ENCODE assay signal across 8 cellular contexts in genomic region chr9:99820330-99821186, GRCh38. TPM values are rescaled to one million over a fixed set of nuclear protein-coding genes. Genes with fewer than 3 reads are reported as not detected.
DNase-seq lines count a peak whose midpoint lies in the region; ATAC-seq and TF ChIP-seq lines count a peak whose summit lies in the region.

No MANE protein-coding gene starts in this region.

- H3K9me3 ChIP-seq in vagina: no peaks in the 10 kb centered on the region

- CTCF ChIA-PET in RWPE1 (lab: Yijun Ruan, JAX): interaction anchor here (0.6 to 0.9 kb wide), 2 partner anchors 159 to 207 kb away, joined by 3 read pairs; no protein-coding TSS in a partner anchor

- no peaks in the 10 kb centered on the region for H3K27me3 ChIP-seq in vagina

- no peaks in the 10 kb centered on the region for H3K36me3 Mint-ChIP-seq in activated naive CD8-positive, alpha-beta T cell treated with anti-CD3 and anti-CD28 coated beads, Interleukin-2, amount 10 ng/mL, durations not matched to agents 7 days and 5 days
- H3K36me3 Mint-ChIP-seq in glutamatergic neuron (ENCODE audit: unreplicated experiment): no peaks in the 10 kb centered on the region

- ATAC-seq in activated naive CD8-positive, alpha-beta T cell treated with anti-CD3 and anti-CD28 coated beads, Interleukin-2, amount 10 ng/mL, durations not matched to agents 7 days and 5 days (ENCODE audit: low read depth): no peak
- peak; percentile 29 for ATAC-seq in omental fat pad (ENCODE audit: low FRiP score)

- H3K27ac ChIP-seq in RWPE1 (peak overlapping the region; percentile 93), vagina (peak overlapping the region; percentile 99)

- H3K4me3 Mint-ChIP-seq in activated naive CD8-positive, alpha-beta T cell treated with anti-CD3 and anti-CD28 coated beads, Interleukin-2, amount 10 ng/mL, durations not matched to agents 7 days and 5 days: peak overlapping the region; percentile 94
- peak overlapping the region; percentile 97 for H3K4me3 Mint-ChIP-seq in glutamatergic neuron (ENCODE audit: unreplicated experiment)

- H3K36me3 ChIP-seq in vagina: no peaks in the 10 kb centered on the region

- peaks cover 19% of the 10 kb centered on the region for H3K27me3 Mint-ChIP-seq in activated naive CD8-positive, alpha-beta T cell treated with anti-CD3 and anti-CD28 coated beads, Interleukin-2, amount 10 ng/mL, durations not matched to agents 7 days and 5 days
- H3K27me3 Mint-ChIP-seq in glutamatergic neuron (ENCODE audit: unreplicated experiment): peaks cover 26% of the 10 kb centered on the region

- H3K4me1 ChIP-seq in vagina: peaks cover 41% of the 10 kb centered on the region

- TF ChIP-seq CTCF in HFF-Myc (IDR thresholded peaks at IDR 0.05; ENCODE audit: low read depth, low read length, missing control alignments) (no peak), RWPE1 (conservative IDR thresholded peaks at IDR 0.05; ENCODE audit: low read depth) (peak; percentile 19; the same call in 1 of the 2 replicates), glutamatergic neuron (IDR thresholded peaks at IDR 0.05; ENCODE audit: partially characterized antibody, unreplicated experiment) (no peak), omental fat pad (IDR thresholded peaks at IDR 0.05) (no peak), vagina (IDR thresholded peaks at IDR 0.05) (no peak)

- peak in 1 of 2 donors; percentile 10 for TF ChIP-seq POLR2A in vagina (IDR thresholded peaks at IDR 0.05)

- H3K9me3 Mint-ChIP-seq in activated naive CD8-positive, alpha-beta T cell treated with anti-CD3 and anti-CD28 coated beads, Interleukin-2, amount 10 ng/mL, durations not matched to agents 7 days and 5 days: no peaks in the 10 kb centered on the region
- H3K9me3 Mint-ChIP-seq in glutamatergic neuron (ENCODE audit: unreplicated experiment): peaks cover 26% of the 10 kb centered on the region

- DNase-seq in Ammon's horn (ENCODE audit: low spot score): peak; percentile 77
- DNase-seq in HFF-Myc (ENCODE audit: extremely low read depth, low read depth): no peak
- DNase-seq in RWPE1 (ENCODE audit: low spot score): peak; percentile 63
- DNase-seq in activated naive CD8-positive, alpha-beta T cell treated with anti-CD3 and anti-CD28 coated beads, Interleukin-2, amount 10 ng/mL, durations not matched to agents 7 days and 5 days: no peak
- no peak for DNase-seq in glutamatergic neuron
- DNase-seq in omental fat pad (ENCODE audit: low spot score): peak; percentile 66
- DNase-seq in vagina (ENCODE audit: extremely low spot score in 2 of 2): peak in 1 of 2 donors; percentile 97
- DNase-seq in OCI-M2 (lab: John Stamatoyannopoulos, UW; ENCODE audit: unreplicated experiment): no peak

- peaks cover 49% of the 10 kb centered on the region for H3K4me1 Mint-ChIP-seq in activated naive CD8-positive, alpha-beta T cell treated with anti-CD3 and anti-CD28 coated beads, Interleukin-2, amount 10 ng/mL, durations not matched to agents 7 days and 5 days
- H3K4me1 Mint-ChIP-seq in glutamatergic neuron (ENCODE audit: low read depth, unreplicated experiment): peaks cover 13% of the 10 kb centered on the region

- H3K27ac Mint-ChIP-seq in activated naive CD8-positive, alpha-beta T cell treated with anti-CD3 and anti-CD28 coated beads, Interleukin-2, amount 10 ng/mL, durations not matched to agents 7 days and 5 days: peak overlapping the region; percentile 92
- H3K27ac Mint-ChIP-seq in glutamatergic neuron (ENCODE audit: unreplicated experiment): peak overlapping the region; percentile 96

- peak overlapping the region; percentile 73 for H3K4me3 ChIP-seq in HFF-Myc (replicated peaks; ENCODE audit: low read depth, low read length)
- peak overlapping the region; percentile 81 to 92 for H3K4me3 ChIP-seq in vagina

- POLR2A ChIA-PET in RWPE1 (lab: Yijun Ruan, JAX; ENCODE audit: low non-redundant PET): no interaction called here
- POLR2A ChIA-PET in activated naive CD8-positive, alpha-beta T cell treated with anti-CD3 and anti-CD28 coated beads, Interleukin-2, amount 10 ng/mL, durations not matched to agents 7 days and 5 days (lab: Charles Lee): no interaction called here

- intact Hi-C loops in vagina (cut with DNase I): loop anchor here (10.0 kb wide), 2 partner anchors 456 to 596 kb away; partner anchors contain the start of genes ALG2 and SEC61B

RNA-seq across cellular contexts. Expression of gene NR4A3, which starts 1.1 kb away (rescaled TPM):
- 1 to 10 TPM; 1.2 TPM for total RNA-seq in activated naive CD8-positive, alpha-beta T cell treated with anti-CD3 and anti-CD28 coated beads, Interleukin-2, amount 10 ng/mL, durations not matched to agents 7 days and 5 days
- total RNA-seq in glutamatergic neuron (ENCODE audit: unreplicated experiment) (4.1 TPM), omental fat pad (100 to 1,000 TPM in 1 of 4 donors, 10 to 100 TPM in 3; 12.4 to 216 (median 26.3) TPM), vagina (23.3 TPM)

Comparison
In these comparisons a context has a peak if more than half of its experiments do, and no peak if none do; other contexts are left out.
1. DNase-seq: peak in Ammon's horn (single experiment), RWPE1 (single experiment) and omental fat pad (single experiment); none in HFF-Myc (single experiment), activated naive CD8-positive, alpha-beta T cell treated with anti-CD3 and anti-CD28 coated beads, Interleukin-2, amount 10 ng/mL, durations not matched to agents 7 days and 5 days (single experiment), glutamatergic neuron (single experiment) and OCI-M2 (single experiment).